Comparison of ENCODE assay signal across 9 cellular contexts in the genomic region with DNA sequence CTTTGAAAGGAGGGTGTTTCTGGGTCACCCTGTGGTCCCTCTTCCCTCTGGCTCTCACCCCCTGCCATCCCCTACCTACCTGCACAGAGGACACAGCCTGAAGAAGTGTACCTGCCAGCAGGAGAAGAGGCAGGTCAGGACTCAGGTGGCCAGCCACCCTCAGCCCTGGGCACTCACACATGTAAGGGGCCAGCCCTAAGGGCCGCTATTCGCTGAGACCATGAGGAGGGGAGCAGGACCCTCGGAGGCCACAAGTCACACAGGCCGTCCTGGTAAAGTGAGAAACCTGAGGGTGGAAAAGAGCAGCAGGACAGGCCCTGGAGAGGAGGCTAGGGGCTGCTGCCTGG. TPM values are rescaled to one million over a fixed set of nuclear protein-coding genes. Genes with fewer than 3 reads are reported as not detected.
A peak's percentile ranks its signal among the peaks of the same experiment; 100 is the strongest.
DNase-seq lines count a peak whose midpoint lies in the region; ATAC-seq, FAIRE-seq and TF ChIP-seq lines count a peak whose summit lies in the region.
"Had no signal": no experiment of that assay in that cellular context is flagged by ENCODE, and none has a peak within 500 bp of the region (broad histone marks: within the 10 kb centered on the region; RNA-seq: fewer than 3 reads in every experiment).

No MANE protein-coding gene starts in this region.

- peaks cover 12 to 31% of the 10 kb centered on the region in 2 experiments for H3K4me1 ChIP-seq in HCT116 (ENCODE audit: control insufficient read depth in 1 of 2, insufficient read depth in 2 of 2, low read length in 2 of 2)
- peaks cover 42% of the 10 kb centered on the region in 2 experiments for H3K4me1 ChIP-seq in K562 (replicated peaks in 1 of 2; ENCODE audit: control insufficient read depth in 2 of 2, insufficient read depth in 2 of 2, low read length in 2 of 2)

- in situ Hi-C loops in K562 (cut with MboI), result no loop called here

- TF ChIP-seq POLR2A in HCT116 (IDR thresholded peaks at IDR 0.05; ENCODE audit: borderline replicate concordance, extremely low read depth, insufficient read depth, insufficient read length) (no peak), K562 (conservative IDR thresholded peaks at IDR 0.05) (no peak)

- H3K27me3 ChIP-seq in HCT116 (ENCODE audit: insufficient read depth, low read length) (no peaks in the 10 kb centered on the region), K562 (ENCODE audit: control insufficient read depth in 2 of 2, insufficient read depth in 2 of 2, low read length in 2 of 2) (no peaks in the 10 kb centered on the region)

- peaks cover 6% of the 10 kb centered on the region for H3K36me3 Mint-ChIP-seq in mesothelial cell of epicardium

- TF ChIP-seq EP300 in K562 (IDR thresholded peaks at IDR 0.05; ENCODE audit: low read length), result no peak

- RAD21 ChIA-PET in HCT116 (lab: Charles Lee; ENCODE audit: low non-redundant PET in 1 of 2, low total read pairs in 2 of 2, uncharacterized antibody in 2 of 2, unreplicated experiment in 2 of 2), result no interaction called here

- peak overlapping the region; percentile 79 for H3K27ac ChIP-seq in HCT116 (ENCODE audit: low read depth, low read length)
- H3K27ac ChIP-seq in K562 (ENCODE audit: extremely low read depth, low read depth, low read length), result peak overlapping the region; percentile 99

- BruUV-seq in HCT116 (replicated peaks; lab: Mats Ljungman, UMichigan) (no TSS peak), K562 (replicated peaks; lab: Mats Ljungman, UMichigan) (no TSS peak)

- H3K27ac Mint-ChIP-seq in mesothelial cell of epicardium, result peak overlapping the region; percentile 97

- peaks cover 33% of the 10 kb centered on the region; the same call in 1 of the 2 replicates for H3K79me2 ChIP-seq in HCT116 (ENCODE audit: insufficient read depth, low read length)
- H3K79me2 ChIP-seq in K562 (ENCODE audit: control insufficient read depth, insufficient read depth, low read length), result peaks cover 61% of the 10 kb centered on the region

- ATAC-seq in HCT116 (peak; percentile 17), K562 (peak; percentile 18), GM18858 (IDR thresholded peaks at IDR 0.05; ENCODE audit: unreplicated experiment) (no peak)

- TF ChIP-seq RAD21 in HCT116 (IDR thresholded peaks at IDR 0.05; ENCODE audit: low read depth), result no peak
- no peak for TF ChIP-seq RAD21 in K562 (CRISPR knock-in tag; conservative IDR thresholded peaks at IDR 0.05 in 1 of 2, IDR thresholded peaks at IDR 0.05 in 1 of 2)

- POLR2A ChIA-PET in AG04449 (lab: Yijun Ruan, JAX) (interaction anchor here (1.4 to 3.5 kb wide), 3 partner anchors 15 to 33 kb away, joined by 5 to 27 read pairs (median 7); a partner anchor contains a TSS), HCT116 (lab: Charles Lee) (interaction anchor here (1.0 to 2.8 kb wide), 3 partner anchors 15 to 19 kb away, joined by 3 to 44 read pairs (median 11); a partner anchor contains a TSS), K562 (lab: Yijun Ruan, JAX) (interaction anchor here (1.2 to 7.2 kb wide), 8 partner anchors 11 to 58 kb away, joined by 3 to 71 read pairs (median 5); a partner anchor contains a TSS)

- no peaks in the 10 kb centered on the region for H3K9me3 Mint-ChIP-seq in mesothelial cell of epicardium

- H4K20me1 ChIP-seq in HCT116 (ENCODE audit: insufficient read depth) (no peaks in the 10 kb centered on the region), K562 (replicated peaks; ENCODE audit: control insufficient read depth, insufficient read depth, low read length) (no peaks in the 10 kb centered on the region)

- 0% methylated on average over 3 of the region's 4 CpGs for WGBS in K562 (ENCODE audit: insufficient coverage, low coverage, missing lambda C conversion rate)

- no peak for FAIRE-seq in K562 (lab: Jason Lieb, UNC)
- FAIRE-seq: GM18507 had no signal

- peaks cover 6% of the 10 kb centered on the region for H3K27me3 Mint-ChIP-seq in mesothelial cell of epicardium (ENCODE audit: low read depth)

- intact Hi-C loops in HCT116 (cut with micrococcal nuclease), result loop anchor here (1.0 kb wide), 1 partner anchor 49 kb away; a partner anchor contains a TSS
- intact Hi-C loops in K562 (cut with micrococcal nuclease), result loop anchor here (1.0 to 2.0 kb wide), 3 partner anchors 19 to 49 kb away; a partner anchor contains a TSS

- DNase-seq in AG04449 (ENCODE audit: low read depth, low spot score) (no peak), HCT116 (ENCODE audit: low read depth, low spot score) (no peak), K562 (ENCODE audit: extremely low read depth in 1 of 4, low spot score in 3 of 4) (no peak), mesothelial cell of epicardium (ENCODE audit: low spot score in 2 of 2, unreplicated experiment in 2 of 2) (no peak), retina (no peak), globus pallidus (ENCODE audit: low spot score) (no peak), HT-29 (ENCODE audit: low spot score) (no peak)

- peak overlapping the region; percentile 82 for H3K4me3 Mint-ChIP-seq in mesothelial cell of epicardium

- peaks cover 3% of the 10 kb centered on the region for H3K9me1 ChIP-seq in K562 (ENCODE audit: control insufficient read depth, insufficient read depth, low read length)

- TF ChIP-seq CTCF in AG04449 (IDR thresholded peaks at IDR 0.05; ENCODE audit: insufficient read depth, low read length, missing control alignments), result no peak
- no peak for TF ChIP-seq CTCF in HCT116 (IDR thresholded peaks at IDR 0.05 in 2 of 3, conservative IDR thresholded peaks at IDR 0.05 in 1 of 3; ENCODE audit: borderline replicate concordance in 1 of 3, insufficient read depth in 1 of 3, low read depth in 2 of 3, low read length in 2 of 3)
- TF ChIP-seq CTCF in K562 (IDR thresholded peaks at IDR 0.05 in 2 of 3, conservative IDR thresholded peaks at IDR 0.05 in 1 of 3; ENCODE audit: insufficient read depth in 2 of 3, low read depth in 1 of 3, low read length in 3 of 3), result no peak
- TF ChIP-seq CTCF in mesothelial cell of epicardium (IDR thresholded peaks at IDR 0.05; ENCODE audit: unreplicated experiment), result no peak

- H3K9me2 ChIP-seq in HCT116 (ENCODE audit: insufficient read depth), result no peaks in the 10 kb centered on the region

- H2AFZ ChIP-seq in HCT116 (ENCODE audit: low read depth, low read length, poor library complexity, severe bottlenecking) (no peak overlapping the region), K562 (ENCODE audit: low read depth, low read length) (peak overlapping the region; percentile 66)

- H3K9ac ChIP-seq in HCT116 (ENCODE audit: low read length) (peak overlapping the region; percentile 92), K562 (ENCODE audit: insufficient read depth in 1 of 2, low read depth in 2 of 2, low read length in 2 of 2) (peak overlapping the region; percentile 93 to 97)

- H3K4me3 ChIP-seq in AG04449 (ENCODE audit: low read depth, low read length) (peak overlapping the region; percentile 81), HCT116 (replicated peaks in 1 of 2; ENCODE audit: low read depth in 1 of 2, low read length in 2 of 2) (peak overlapping the region; percentile 66 to 83), K562 (peak overlapping the region; percentile 66)

- no peaks in the 10 kb centered on the region for H3K9me3 ChIP-seq in HCT116 (ENCODE audit: control insufficient read depth in 1 of 2, insufficient read depth in 1 of 2, low read depth in 1 of 2, low read length in 2 of 2)
- H3K9me3 ChIP-seq in K562 (replicated peaks; ENCODE audit: control insufficient read depth, insufficient read depth, low read depth, low read length), result no peaks in the 10 kb centered on the region

- H3K4me1 Mint-ChIP-seq in mesothelial cell of epicardium, result peaks cover 36% of the 10 kb centered on the region

- CTCF ChIA-PET in AG04449 (lab: Yijun Ruan, JAX), result interaction anchor here (1.0 to 3.8 kb wide), 7 partner anchors 8 to 30 kb away, joined by 3 to 21 read pairs (median 6); a partner anchor contains a TSS
- CTCF ChIA-PET in HCT116 (lab: Charles Lee), result interaction anchor here (1.5 to 1.8 kb wide), 4 partner anchors 15 to 66 kb away, joined by 4 to 24 read pairs (median 12); a partner anchor contains a TSS
- CTCF ChIA-PET in K562 (lab: Yijun Ruan, JAX; ENCODE audit: low intra/inter-chr PET ratio), result interaction anchor here (1.4 to 2.8 kb wide), 3 partner anchors 48 to 67 kb away, joined by 9 to 12 read pairs (median 12); no protein-coding TSS in a partner anchor

- peak overlapping the region; percentile 72 for H3K4me2 ChIP-seq in HCT116 (ENCODE audit: low read length)
- H3K4me2 ChIP-seq in K562 (ENCODE audit: insufficient read depth, low read length), result peak overlapping the region; percentile 100

- H3K36me3 ChIP-seq in HCT116 (ENCODE audit: control insufficient read depth in 1 of 2, insufficient read depth in 2 of 2, low read length in 2 of 2) (peaks cover 9 to 30% of the 10 kb centered on the region in 2 experiments; a peak in 3 of 4 replicates), K562 (ENCODE audit: control insufficient read depth, insufficient read depth, low read length) (peaks cover 48% of the 10 kb centered on the region)

RNA-seq across cellular contexts. Expression of a gene that starts 1.2 kb away (rescaled TPM):
- 76.2 TPM for total RNA-seq in HCT116 (2021; ENCODE audit: unreplicated experiment)
- 60.2 and 69.1 TPM in 2 replicates for polyA plus RNA-seq in HCT116 (2012)
- 236 and 421 TPM in 2 replicates for total RNA-seq in K562 (2011; cell fraction: chromatin; rRNA removed; ENCODE audit: low replicate concordance)
- 304 and 320 TPM in 2 replicates for total RNA-seq in K562 (2011; cell fraction: nucleolus; rRNA removed)
- 263 and 277 TPM in 2 replicates for total RNA-seq in K562 (2011; cell fraction: nucleoplasm; rRNA removed)
- 55.9 and 63.3 TPM in 2 replicates for total RNA-seq in K562 (2014; rRNA removed)
- total RNA-seq in K562 (2014; rRNA removed; fragmentation: Illumina TruSeq; extraction: Trizol), result 20.5 and 27.3 TPM in 2 replicates
- total RNA-seq in K562 (2015; rRNA removed; fragmentation: Illumina TruSeq; extraction: Trizol), result 40.1 and 43.3 TPM in 2 replicates
- 62.9 and 73.7 TPM in 2 replicates for total RNA-seq in K562 (2021)
- polyA plus RNA-seq in K562 (2011; rRNA removed), result 84.9 and 129 TPM in 2 replicates
- 100 and 109 TPM in 2 replicates for polyA plus RNA-seq in K562 (2011; cell fraction: cytosol; rRNA removed)
- polyA plus RNA-seq in K562 (2011; cell fraction: nucleus; rRNA removed), result 1,169 and 1,324 TPM in 2 replicates
- polyA plus RNA-seq in K562 (2012), result 58.7 and 101 TPM in 2 replicates
- 59.9 and 69.6 TPM in 2 replicates for polyA plus RNA-seq in K562 (2014; fragmentation: Illumina TruSeq; extraction: Trizol)
- polyA plus RNA-seq in K562 (2014; fragmentation: Nextera tagmentation; extraction: Ambion mirVana), result 10 to 100 TPM in 1 of 2 experiments, 1 to 10 TPM in 1; 8.4 to 10.5 TPM
- polyA plus RNA-seq in K562 (2014; rRNA removed), result 141 and 143 TPM in 2 replicates
- 26.6 and 29.0 TPM in 2 replicates for polyA minus RNA-seq in K562 (2011; rRNA and poly(A)+ RNA removed)
- polyA minus RNA-seq in K562 (2011; cell fraction: cytosol; rRNA and poly(A)+ RNA removed), result 9.8 and 20.9 TPM in 2 replicates
- polyA minus RNA-seq in K562 (2011; cell fraction: nucleus; rRNA and poly(A)+ RNA removed), result 114 and 127 TPM in 2 replicates
- 78.9 to 84.2 TPM (median 80.1 TPM) in 3 replicates for total RNA-seq in mesothelial cell of epicardium
- total RNA-seq in HT-29 (2014; rRNA removed; shearing (Covaris generic)), result 57.9 and 58.0 TPM in 2 replicates

RNA-seq across cellular contexts. Expression of a gene that starts 19.7 kb away (rescaled TPM):
- total RNA-seq in HCT116 (2021; ENCODE audit: unreplicated experiment) (27.6 TPM), K562 (2014; rRNA removed) (40.0 and 54.3 TPM in 2 replicates), K562 (2014; rRNA removed; fragmentation: Illumina TruSeq; extraction: Trizol) (11.9 and 12.3 TPM in 2 replicates), K562 (2015; rRNA removed; fragmentation: Illumina TruSeq; extraction: Trizol) (18.7 and 18.9 TPM in 2 replicates), K562 (2021) (57.9 and 61.2 TPM in 2 replicates), mesothelial cell of epicardium (36.1 to 40.9 TPM (median 38.2 TPM) in 3 replicates)
- polyA plus RNA-seq in HCT116 (2012), result 24.7 and 29.4 TPM in 2 replicates
- total RNA-seq in K562 (2011; cell fraction: chromatin; rRNA removed; ENCODE audit: low replicate concordance), result 34.4 and 79.5 TPM in 2 replicates
- total RNA-seq in K562 (2011; cell fraction: nucleolus; rRNA removed), result 65.9 and 72.4 TPM in 2 replicates
- 48.4 and 53.1 TPM in 2 replicates for total RNA-seq in K562 (2011; cell fraction: nucleoplasm; rRNA removed)
- polyA plus RNA-seq in K562 (2011; rRNA removed) (50.6 and 51.5 TPM in 2 replicates), K562 (2014; fragmentation: Illumina TruSeq; extraction: Trizol) (20.3 and 24.1 TPM in 2 replicates), K562 (2014; fragmentation: Nextera tagmentation; extraction: Ambion mirVana) (1 to 10 TPM; 1.9 to 3.1 TPM), K562 (2014; rRNA removed) (39.9 and 40.8 TPM in 2 replicates)
- 71.7 and 126 TPM in 2 replicates for polyA plus RNA-seq in K562 (2011; cell fraction: cytosol; rRNA removed)
- 54.1 and 88.1 TPM in 2 replicates for polyA plus RNA-seq in K562 (2011; cell fraction: nucleus; rRNA removed)
- polyA plus RNA-seq in K562 (2012), result 32.4 and 38.9 TPM in 2 replicates
- 34.0 and 51.2 TPM in 2 replicates for polyA minus RNA-seq in K562 (2011; rRNA and poly(A)+ RNA removed)
- 40.2 and 43.1 TPM in 2 replicates for polyA minus RNA-seq in K562 (2011; cell fraction: cytosol; rRNA and poly(A)+ RNA removed)
- polyA minus RNA-seq in K562 (2011; cell fraction: nucleus; rRNA and poly(A)+ RNA removed), result 39.4 and 43.4 TPM in 2 replicates
- 36.0 and 37.7 TPM in 2 replicates for total RNA-seq in HT-29 (2014; rRNA removed; shearing (Covaris generic))

RNA-seq across cellular contexts. Expression of a gene that starts 32.0 kb away (rescaled TPM):
- 22.3 TPM for total RNA-seq in HCT116 (2021; ENCODE audit: unreplicated experiment)
- 11.9 and 15.1 TPM in 2 replicates for polyA plus RNA-seq in HCT116 (2012)
- total RNA-seq in K562 (2011; cell fraction: chromatin; rRNA removed; ENCODE audit: low replicate concordance), result 51.2 and 69.6 TPM in 2 replicates
- 41.5 and 45.0 TPM in 2 replicates for total RNA-seq in K562 (2011; cell fraction: nucleolus; rRNA removed)
- total RNA-seq in K562 (2011; cell fraction: nucleoplasm; rRNA removed), result 64.2 and 69.8 TPM in 2 replicates
- total RNA-seq in K562 (2014; rRNA removed), result 22.0 and 22.5 TPM in 2 replicates
- 9.3 and 10.3 TPM in 2 replicates for total RNA-seq in K562 (2014; rRNA removed; fragmentation: Illumina TruSeq; extraction: Trizol)
- 15.4 and 15.8 TPM in 2 replicates for total RNA-seq in K562 (2015; rRNA removed; fragmentation: Illumina TruSeq; extraction: Trizol)
- total RNA-seq in K562 (2021), result 21.2 and 26.5 TPM in 2 replicates
- 16.1 and 20.2 TPM in 2 replicates for polyA plus RNA-seq in K562 (2011; rRNA removed)
- 23.0 and 29.3 TPM in 2 replicates for polyA plus RNA-seq in K562 (2011; cell fraction: cytosol; rRNA removed)
- polyA plus RNA-seq in K562 (2011; cell fraction: nucleus; rRNA removed), result 59.0 and 59.2 TPM in 2 replicates
- 15.5 and 18.3 TPM in 2 replicates for polyA plus RNA-seq in K562 (2012)
- 15.7 and 20.2 TPM in 2 replicates for polyA plus RNA-seq in K562 (2014; fragmentation: Illumina TruSeq; extraction: Trizol)
- 1 to 10 TPM; 1.9 to 2.7 TPM for polyA plus RNA-seq in K562 (2014; fragmentation: Nextera tagmentation; extraction: Ambion mirVana)
- 18.8 and 20.7 TPM in 2 replicates for polyA plus RNA-seq in K562 (2014; rRNA removed)
- 17.2 and 18.0 TPM in 2 replicates for polyA minus RNA-seq in K562 (2011; rRNA and poly(A)+ RNA removed)
- 9.8 and 10.9 TPM in 2 replicates for polyA minus RNA-seq in K562 (2011; cell fraction: cytosol; rRNA and poly(A)+ RNA removed)
- polyA minus RNA-seq in K562 (2011; cell fraction: nucleus; rRNA and poly(A)+ RNA removed), result 22.5 and 28.8 TPM in 2 replicates
- 24.9 to 26.9 TPM (median 26.2 TPM) in 3 replicates for total RNA-seq in mesothelial cell of epicardium
- total RNA-seq in HT-29 (2014; rRNA removed; shearing (Covaris generic)), result 23.4 and 23.5 TPM in 2 replicates

RNA-seq across cellular contexts. Expression of a gene that starts 48.3 kb away (rescaled TPM):
- 5.1 TPM for total RNA-seq in HCT116 (2021; ENCODE audit: unreplicated experiment)
- 4.1 and 4.6 TPM in 2 replicates for polyA plus RNA-seq in HCT116 (2012)
- total RNA-seq in K562 (2011; cell fraction: chromatin; rRNA removed; ENCODE audit: low replicate concordance), result 37.0 and 45.9 TPM in 2 replicates
- total RNA-seq in K562 (2011; cell fraction: nucleolus; rRNA removed), result 20.3 and 21.8 TPM in 2 replicates
- 24.5 and 28.1 TPM in 2 replicates for total RNA-seq in K562 (2011; cell fraction: nucleoplasm; rRNA removed)
- total RNA-seq in K562 (2014; rRNA removed), result 11.9 and 12.4 TPM in 2 replicates
- 13.6 and 14.0 TPM in 2 replicates for total RNA-seq in K562 (2014; rRNA removed; fragmentation: Illumina TruSeq; extraction: Trizol)
- total RNA-seq in K562 (2015; rRNA removed; fragmentation: Illumina TruSeq; extraction: Trizol), result 18.7 TPM in 2 replicates
- 12.2 and 12.4 TPM in 2 replicates for total RNA-seq in K562 (2021)
- polyA plus RNA-seq in K562 (2011; rRNA removed), result 15.2 and 19.4 TPM in 2 replicates
- polyA plus RNA-seq in K562 (2011; cell fraction: cytosol; rRNA removed), result 6.8 and 10.4 TPM in 2 replicates
- 42.5 and 50.0 TPM in 2 replicates for polyA plus RNA-seq in K562 (2011; cell fraction: nucleus; rRNA removed)
- 11.7 and 11.9 TPM in 2 replicates for polyA plus RNA-seq in K562 (2012)
- polyA plus RNA-seq in K562 (2014; fragmentation: Illumina TruSeq; extraction: Trizol), result 10.9 and 13.2 TPM in 2 replicates
- polyA plus RNA-seq in K562 (2014; fragmentation: Nextera tagmentation; extraction: Ambion mirVana), result 10 to 100 TPM; 14.7 to 21.8 TPM
- 20.8 and 21.6 TPM in 2 replicates for polyA plus RNA-seq in K562 (2014; rRNA removed)
- polyA minus RNA-seq in K562 (2011; rRNA and poly(A)+ RNA removed), result 21.3 and 22.7 TPM in 2 replicates
- polyA minus RNA-seq in K562 (2011; cell fraction: cytosol; rRNA and poly(A)+ RNA removed), result 5.0 and 5.8 TPM in 2 replicates
- 8.5 and 12.0 TPM in 2 replicates for polyA minus RNA-seq in K562 (2011; cell fraction: nucleus; rRNA and poly(A)+ RNA removed)
- total RNA-seq in mesothelial cell of epicardium, result 8.5 to 9.7 TPM (median 8.6 TPM) in 3 replicates
- 8.1 and 10.2 TPM in 2 replicates for total RNA-seq in HT-29 (2014; rRNA removed; shearing (Covaris generic))
